ENCODE assay signal across 18 cellular contexts in genomic region chr3:69194431-69195183, GRCh38.
DNase-seq lines count a peak whose midpoint lies in the region; ATAC-seq, FAIRE-seq and TF ChIP-seq lines count a peak whose summit lies in the region.
"Had no signal": no experiment of that assay in that cellular context is flagged by ENCODE, and none has a peak within 500 bp of the region (broad histone marks: within the 10 kb centered on the region; RNA-seq: fewer than 3 reads in every experiment).

No MANE protein-coding gene starts in this region.

- H3K27ac ChIP-seq in HepG2 (ENCODE audit: extremely low read length, insufficient read depth, low read length) (no peak overlapping the region), right lobe of liver (no peak overlapping the region)
- H3K27ac ChIP-seq: 22Rv1, A549, C4-2B had no signal

- H3K4me1 ChIP-seq in HepG2 (ENCODE audit: insufficient read depth, low read length): no peaks in the 10 kb centered on the region
- peaks cover 0 to 6% (median 0%) of the 10 kb centered on the region in 4 donors for H3K4me1 ChIP-seq in right lobe of liver
- H3K4me1 ChIP-seq: A549 had no signal

- no peaks in the 10 kb centered on the region for H3K9me3 ChIP-seq in HepG2 (ENCODE audit: low read length)
- no peaks in the 10 kb centered on the region for H3K9me3 ChIP-seq in right lobe of liver
- H3K9me3 ChIP-seq: A549 had no signal

- CTCF ChIA-PET in HepG2 (lab: Yijun Ruan, JAX; ENCODE audit: low intra/inter-chr PET ratio, low total read pairs): no interaction called here

- TF ChIP-seq POLR2A in HepG2 (IDR thresholded peaks at IDR 0.05; ENCODE audit: insufficient read depth in 1 of 2, low read depth in 2 of 2, low read length in 2 of 2): no peak
- TF ChIP-seq POLR2A in right lobe of liver (IDR thresholded peaks at IDR 0.05): no peak

- H3K4me2 ChIP-seq in HepG2 (ENCODE audit: low read depth, low read length): no peak overlapping the region
- H3K4me2 ChIP-seq: A549 had no signal

- intact Hi-C loops in HepG2 (cut with micrococcal nuclease; ENCODE audit: unreplicated experiment) (no loop called here), right lobe of liver (cut with DNase I) (no loop called here)

- BruUV-seq in HepG2 (replicated peaks; lab: Mats Ljungman, UMichigan): no TSS peak

- ATAC-seq in HepG2: no peak
- no peak for ATAC-seq in right lobe of liver
- ATAC-seq: A549 had no signal

- no peaks in the 10 kb centered on the region for H3K9me3 Mint-ChIP-seq in T-helper 1 cell treated with Interleukin-12 subunit alpha and Interleukin-12 subunit beta and Interleukin-4 antibody, amounts not matched to agents 30 μg/mL and 1 μg/mL, for 36 hours
- H3K9me3 Mint-ChIP-seq in endothelial cell (ENCODE audit: unreplicated experiment): no peaks in the 10 kb centered on the region
- H3K9me3 Mint-ChIP-seq: CD4-positive, alpha-beta T cell; H9 had no signal

- no peaks in the 10 kb centered on the region for H3K79me2 ChIP-seq in HepG2 (ENCODE audit: insufficient read depth, low read length)

- TF ChIP-seq CTCF in HepG2 (CRISPR knock-in tag; IDR thresholded peaks at IDR 0.05) (no peak), right lobe of liver (IDR thresholded peaks at IDR 0.05) (no peak), endothelial cell (IDR thresholded peaks at IDR 0.05; ENCODE audit: unreplicated experiment) (no peak)

- H3K27me3 ChIP-seq in HepG2 (ENCODE audit: control insufficient read depth in 1 of 2, insufficient read depth in 2 of 2, low read length in 2 of 2) (no peaks in the 10 kb centered on the region), right lobe of liver (no peaks in the 10 kb centered on the region)

- no peak for TF ChIP-seq RAD21 in HepG2 (CRISPR knock-in tag; IDR thresholded peaks at IDR 0.05)

- H3K4me1 Mint-ChIP-seq in T-helper 1 cell treated with Interleukin-12 subunit alpha and Interleukin-12 subunit beta and Interleukin-4 antibody, amounts not matched to agents 30 μg/mL and 1 μg/mL, for 36 hours (ENCODE audit: low read depth): peaks cover 52% of the 10 kb centered on the region
- peaks cover 20% of the 10 kb centered on the region for H3K4me1 Mint-ChIP-seq in endothelial cell (ENCODE audit: unreplicated experiment)

- peak overlapping the region; percentile 15 for H3K27ac Mint-ChIP-seq in T-helper 1 cell treated with Interleukin-12 subunit alpha and Interleukin-12 subunit beta and Interleukin-4 antibody, amounts not matched to agents 30 μg/mL and 1 μg/mL, for 36 hours
- H3K27ac Mint-ChIP-seq in endothelial cell (ENCODE audit: unreplicated experiment): peak overlapping the region; percentile 1
- H3K27ac Mint-ChIP-seq: CD4-positive, alpha-beta T cell had no signal

- DNase-seq in T-helper 1 cell (no peak), HepG2 (ENCODE audit: low spot score) (no peak), right lobe of liver (no peak), endothelial cell (ENCODE audit: low spot score) (no peak), cerebellum (ENCODE audit: low spot score) (no peak), NCI-H1417 (lab: John Stamatoyannopoulos, UW) (no peak), retina (no peak)
- DNase-seq: AML-193; CD4-positive, alpha-beta T cell; DMS153; DMS79; GF-D8; H9 had no signal

- POLR2A ChIA-PET in HepG2 (lab: Yijun Ruan, JAX): no interaction called here

- no peak for FAIRE-seq in HepG2 (lab: Jason Lieb, UNC)
- FAIRE-seq: A549, H1 had no signal

- no peaks in the 10 kb centered on the region for H3K27me3 Mint-ChIP-seq in T-helper 1 cell treated with Interleukin-12 subunit alpha and Interleukin-12 subunit beta and Interleukin-4 antibody, amounts not matched to agents 30 μg/mL and 1 μg/mL, for 36 hours (ENCODE audit: low read depth)
- H3K27me3 Mint-ChIP-seq in endothelial cell (ENCODE audit: unreplicated experiment): no peaks in the 10 kb centered on the region
- H3K27me3 Mint-ChIP-seq: CD4-positive, alpha-beta T cell had no signal

- no peaks in the 10 kb centered on the region for H4K20me1 ChIP-seq in HepG2 (ENCODE audit: insufficient read depth, low read length)

- no peak overlapping the region for H3K4me3 ChIP-seq in HepG2 (replicated peaks in 1 of 3; ENCODE audit: insufficient read depth in 1 of 3, low read depth in 2 of 3, low read length in 3 of 3)
- no peak overlapping the region for H3K4me3 ChIP-seq in right lobe of liver
- H3K4me3 ChIP-seq: A549 had no signal

- in situ Hi-C loops in HepG2 (cut with HindIII; ENCODE audit: extremely low pct_ligation_motif_present, low pct_unique_long_range_greater_than_20kb): no loop called here

- H3K4me3 Mint-ChIP-seq in T-helper 1 cell treated with Interleukin-12 subunit alpha and Interleukin-12 subunit beta and Interleukin-4 antibody, amounts not matched to agents 30 μg/mL and 1 μg/mL, for 36 hours: no peak overlapping the region
- peak overlapping the region; percentile 65 for H3K4me3 Mint-ChIP-seq in endothelial cell (ENCODE audit: unreplicated experiment)
- H3K4me3 Mint-ChIP-seq: CD4-positive, alpha-beta T cell; H9 had no signal

- H3K36me3 ChIP-seq in HepG2 (replicated peaks in 1 of 2; ENCODE audit: control insufficient read depth in 1 of 2, insufficient read depth in 2 of 2, low read length in 2 of 2) (peaks cover 3 to 4% of the 10 kb centered on the region in 2 experiments; a peak in 3 of 5 replicates), right lobe of liver (peaks cover 5 to 79% (median 7%) of the 10 kb centered on the region in 4 donors)

- 81% methylated on average over 7 of the region's 7 CpGs for WGBS in HepG2 (ENCODE audit: low lambda C conversion rate)
- WGBS in right lobe of liver (ENCODE audit: insufficient coverage, low coverage, low lambda C conversion rate, missing lambda C conversion rate): 68% methylated on average over 6 of the region's 7 CpGs

- no peak overlapping the region for H3K9ac ChIP-seq in HepG2 (ENCODE audit: insufficient read depth, low read depth, low read length)

- H3K36me3 Mint-ChIP-seq in T-helper 1 cell treated with Interleukin-12 subunit alpha and Interleukin-12 subunit beta and Interleukin-4 antibody, amounts not matched to agents 30 μg/mL and 1 μg/mL, for 36 hours (ENCODE audit: low read depth): peaks cover 71% of the 10 kb centered on the region
- H3K36me3 Mint-ChIP-seq in endothelial cell (ENCODE audit: low read depth, unreplicated experiment): peaks cover 59% of the 10 kb centered on the region

- TF ChIP-seq EP300 in HepG2 (IDR thresholded peaks at IDR 0.05; ENCODE audit: low read depth in 2 of 2, low read length in 2 of 2) (no peak), HepG2 (CRISPR knock-in tag; IDR thresholded peaks at IDR 0.05; ENCODE audit: borderline replicate concordance) (no peak)

- H2AFZ ChIP-seq in HepG2 (ENCODE audit: low read length): no peak overlapping the region

TF ChIP-seq in HepG2, 621 proteins besides CTCF, POLR2A, EP300 and RAD21:
- TF ChIP-seq ZNF800 (CRISPR knock-in tag; IDR thresholded peaks at IDR 0.05) (no peak), HOXA5 (CRISPR knock-in tag; IDR thresholded peaks at IDR 0.05) (no peak), CHD4 (IDR thresholded peaks at IDR 0.05; ENCODE audit: borderline replicate concordance, low read length) (peak; percentile 50; the same call in 1 of the 2 replicates), ZNF333 (CRISPR knock-in tag; IDR thresholded peaks at IDR 0.05; ENCODE audit: borderline replicate concordance) (no peak), ZNF629 (CRISPR knock-in tag; conservative IDR thresholded peaks at IDR 0.05) (peak; percentile 83), PRMT3 (CRISPR knock-in tag; IDR thresholded peaks at IDR 0.05; ENCODE audit: borderline replicate concordance, low read depth) (no peak), ZNF382 (CRISPR knock-in tag; IDR thresholded peaks at IDR 0.05; ENCODE audit: borderline replicate concordance) (no peak)
